ENCODE assay signal across 8 cellular contexts in the genomic region with DNA sequence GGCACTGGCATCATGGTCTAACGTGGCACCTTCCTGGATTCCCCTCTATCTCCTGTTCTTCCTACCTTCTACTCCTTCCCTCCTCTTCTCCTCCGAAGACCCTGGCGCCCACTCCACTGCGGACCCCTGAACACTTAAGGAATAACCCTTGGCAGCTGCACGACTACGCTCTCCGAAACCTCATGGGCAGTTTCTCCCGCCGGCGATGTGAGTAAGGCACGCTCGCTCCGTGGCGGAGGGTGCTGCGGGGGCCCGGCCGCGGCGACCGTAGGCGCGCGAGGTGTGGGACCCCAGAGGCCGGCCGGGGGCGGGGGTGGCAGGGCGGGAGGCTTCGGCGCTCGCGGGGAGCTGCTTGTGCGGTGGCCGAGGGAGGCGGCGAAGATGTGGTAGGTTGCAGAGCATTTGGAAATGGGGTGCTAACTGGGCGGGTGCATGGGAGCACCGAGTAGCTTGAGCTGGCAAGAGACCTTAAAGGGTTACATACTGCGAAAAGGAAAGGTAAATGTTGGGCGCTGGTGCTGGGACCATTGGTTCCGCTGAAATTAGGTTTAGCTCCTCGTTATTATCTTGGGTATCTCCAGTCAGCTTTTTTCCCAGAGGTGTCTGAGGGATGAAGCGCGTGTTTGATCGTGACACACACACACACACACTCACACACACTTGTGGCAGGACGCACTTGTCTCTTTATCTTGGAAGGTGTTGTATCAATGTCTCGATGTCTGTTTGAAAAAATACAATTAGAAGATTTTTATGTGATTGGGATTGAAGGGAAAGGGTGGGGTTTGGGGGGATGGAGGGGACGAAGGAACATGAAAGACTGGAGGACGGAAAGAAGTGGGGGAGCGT. TPM values are rescaled to one million over a fixed set of nuclear protein-coding genes. Genes with fewer than 3 reads are reported as not detected.
A peak's percentile ranks its signal among the peaks of the same experiment; 100 is the strongest.
DNase-seq lines count a peak whose midpoint lies in the region; ATAC-seq lines count a peak whose summit lies in the region.

No MANE protein-coding gene starts in this region.

- H3K36me3 Mint-ChIP-seq in activated naive CD4-positive, alpha-beta T cell treated with anti-CD3 and anti-CD28 coated beads for 36 hours (ENCODE audit: low read depth), result peaks cover 2% of the 10 kb centered on the region
- no peaks in the 10 kb centered on the region for H3K36me3 Mint-ChIP-seq in central memory CD8-positive, alpha-beta T cell (ENCODE audit: insufficient read depth)
- peaks cover 2% of the 10 kb centered on the region for H3K36me3 Mint-ChIP-seq in memory B cell

- H3K9me3 Mint-ChIP-seq in activated naive CD4-positive, alpha-beta T cell treated with anti-CD3 and anti-CD28 coated beads for 36 hours, result no peaks in the 10 kb centered on the region
- peaks cover 12% of the 10 kb centered on the region for H3K9me3 Mint-ChIP-seq in central memory CD8-positive, alpha-beta T cell
- peaks cover 1% of the 10 kb centered on the region for H3K9me3 Mint-ChIP-seq in memory B cell

- H3K4me3 ChIP-seq in urinary bladder (ENCODE audit: low read depth, low read length), result peak overlapping the region; percentile 47

- H3K4me1 Mint-ChIP-seq in activated naive CD4-positive, alpha-beta T cell treated with anti-CD3 and anti-CD28 coated beads for 36 hours (ENCODE audit: low read depth), result peaks cover 8% of the 10 kb centered on the region
- no peaks in the 10 kb centered on the region for H3K4me1 Mint-ChIP-seq in central memory CD8-positive, alpha-beta T cell
- peaks cover 9% of the 10 kb centered on the region for H3K4me1 Mint-ChIP-seq in memory B cell

- no peaks in the 10 kb centered on the region for H3K36me3 ChIP-seq in urinary bladder (ENCODE audit: insufficient read depth)

- no peak for ATAC-seq in central memory CD8-positive, alpha-beta T cell (replicated peaks; ENCODE audit: extremely low read depth, poor library complexity, severe bottlenecking)
- ATAC-seq in memory B cell (ENCODE audit: low read depth) (no peak), GM21390 (IDR thresholded peaks at IDR 0.05; ENCODE audit: unreplicated experiment) (no peak)

- CTCF ChIA-PET in activated naive CD4-positive, alpha-beta T cell treated with anti-CD3 and anti-CD28 coated beads for 36 hours (lab: Charles Lee), result no interaction called here

- H3K27me3 Mint-ChIP-seq in activated naive CD4-positive, alpha-beta T cell treated with anti-CD3 and anti-CD28 coated beads for 36 hours (ENCODE audit: low read depth), result peaks cover 45% of the 10 kb centered on the region
- peaks cover 36% of the 10 kb centered on the region for H3K27me3 Mint-ChIP-seq in central memory CD8-positive, alpha-beta T cell
- H3K27me3 Mint-ChIP-seq in memory B cell, result peaks cover 15% of the 10 kb centered on the region

- no peak overlapping the region for H3K27ac Mint-ChIP-seq in activated naive CD4-positive, alpha-beta T cell treated with anti-CD3 and anti-CD28 coated beads for 36 hours
- no peak overlapping the region for H3K27ac Mint-ChIP-seq in central memory CD8-positive, alpha-beta T cell (ENCODE audit: low read depth)
- H3K27ac Mint-ChIP-seq in memory B cell, result no peak overlapping the region

- no peak for DNase-seq in activated naive CD4-positive, alpha-beta T cell treated with anti-CD3 and anti-CD28 coated beads for 36 hours
- no peak for DNase-seq in activated naive CD4-positive, alpha-beta T cell (lab: John Stamatoyannopoulos, UW)
- no peak for DNase-seq in central memory CD8-positive, alpha-beta T cell (ENCODE audit: low spot score in 2 of 2)
- DNase-seq in memory B cell (ENCODE audit: low spot score in 2 of 2) (no peak), GF-D8 (lab: John Stamatoyannopoulos, UW) (no peak), DMS79 (lab: John Stamatoyannopoulos, UW) (no peak)

- under 1% methylated on average over 49 of the region's 49 CpGs for WGBS in urinary bladder

- no peak overlapping the region for H3K27ac ChIP-seq in urinary bladder (ENCODE audit: low read depth)

- H3K4me1 ChIP-seq in urinary bladder (ENCODE audit: insufficient read depth), result no peaks in the 10 kb centered on the region

- H3K4me3 Mint-ChIP-seq in activated naive CD4-positive, alpha-beta T cell treated with anti-CD3 and anti-CD28 coated beads for 36 hours, result peak overlapping the region; percentile 19
- peak overlapping the region; percentile 12 for H3K4me3 Mint-ChIP-seq in central memory CD8-positive, alpha-beta T cell
- peak overlapping the region; percentile 17 for H3K4me3 Mint-ChIP-seq in memory B cell

- intact Hi-C loops in activated naive CD4-positive, alpha-beta T cell treated with anti-CD3 and anti-CD28 coated beads for 36 hours (cut with micrococcal nuclease), result no loop called here

RNA-seq across cellular contexts. Expression of gene LRRC7, which starts 0.9 kb away (rescaled TPM):
- total RNA-seq in activated naive CD4-positive, alpha-beta T cell treated with anti-CD3 and anti-CD28 coated beads for 36 hours, result not detected
- total RNA-seq in urinary bladder, result 47.7 TPM
- polyA plus RNA-seq in urinary bladder, result 0.53 TPM

Comparison
In these comparisons a context has a peak if more than half of its experiments do, and no peak if none do; other contexts are left out.
1. RNA of gene LRRC7, which starts 0.9 kb away (total RNA-seq): 47.7 TPM in urinary bladder (single experiment); not detected in activated naive CD4-positive, alpha-beta T cell treated with anti-CD3 and anti-CD28 coated beads for 36 hours; every median in the first group is over 10 times any median in the second.
2. Peak in every context shown above with its lines, with median percentiles within 50 percentile points of each other: H3K4me3 Mint-ChIP-seq.